ENCODE assay signal across 8 cellular contexts in the genomic region with DNA sequence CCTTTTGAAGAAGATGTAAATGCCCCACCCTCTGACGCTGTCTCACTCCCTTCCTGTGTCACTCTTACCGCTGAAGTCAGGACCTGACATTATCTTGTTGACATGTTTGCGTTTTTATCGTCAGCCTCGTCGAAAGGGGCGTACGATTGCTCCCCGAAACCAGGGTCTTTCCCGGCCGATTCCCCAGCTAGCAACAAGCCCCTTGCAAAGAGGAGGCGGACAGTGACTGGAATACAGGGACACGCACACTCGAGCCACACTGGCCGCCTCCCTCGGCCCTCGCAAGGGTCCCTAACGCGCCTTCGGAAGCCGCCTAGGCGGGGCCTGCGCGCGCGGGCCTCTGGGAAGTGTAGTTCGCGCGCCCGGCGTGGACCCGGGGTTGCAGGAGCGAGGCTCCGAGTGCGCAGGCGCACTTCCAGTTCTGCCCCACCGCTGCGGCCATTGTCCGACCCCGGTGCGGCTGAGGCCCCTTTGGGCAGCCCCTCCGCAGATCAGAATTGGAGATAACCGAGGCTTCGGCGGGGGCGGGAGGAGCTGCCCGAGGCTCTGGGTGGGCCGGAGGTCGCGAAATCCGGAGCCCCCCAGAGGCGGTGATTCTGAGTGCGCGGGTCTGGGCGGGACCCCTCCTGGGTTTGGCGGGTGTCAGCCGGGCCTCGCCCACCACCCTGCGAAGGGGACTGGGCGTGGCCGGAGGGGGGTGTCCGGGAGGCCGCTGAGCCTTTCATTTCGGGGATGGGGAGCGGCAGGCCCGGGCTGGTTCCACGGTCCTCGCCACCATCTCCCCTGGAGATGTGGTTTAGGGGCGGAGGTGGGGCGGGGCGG. TPM values are rescaled to one million over a fixed set of nuclear protein-coding genes. Genes with fewer than 3 reads are reported as not detected.
A peak's percentile ranks its signal among the peaks of the same experiment; 100 is the strongest.
DNase-seq lines count a peak whose midpoint lies in the region; TF ChIP-seq lines count a peak whose summit lies in the region.

TSS of gene ZFP90 (plus strand) at position 412 of the 822 bp plus-strand sequence. CDS start 502 bp downstream, outside the sequence.

- peaks cover 23% of the 10 kb centered on the region for H3K36me3 Mint-ChIP-seq in endothelial cell (ENCODE audit: low read depth, unreplicated experiment)

- DNase-seq in CMK (ENCODE audit: low read depth) (peak; percentile 64), GM20000 (ENCODE audit: low spot score) (peak; percentile 98), HT-29 (ENCODE audit: low spot score) (peak; percentile 84), NOMO-1 treated with DMSO at 0.1 percent for 48 hours (lab: John Stamatoyannopoulos, UW; ENCODE audit: unreplicated experiment) (peak; percentile 84), endothelial cell (ENCODE audit: low spot score) (peak; percentile 94), midbrain (lab: John Stamatoyannopoulos, UW) (peak; percentile 93)
- DNase-seq in activated CD8-positive, alpha-beta memory T cell treated with anti-CD3 and anti-CD28 coated beads, Interleukin-2, amount 50 U/mL, for 1 hour (ENCODE audit: extremely low read depth), result peak; percentile 55
- peak; percentile 80 to 82 for DNase-seq in stimulated activated CD8-positive, alpha-beta memory T cell treated with anti-CD3 and anti-CD28 coated beads, Interleukin-15, amount 100 ng/mL, for 48 hours (ENCODE audit: low read depth in 2 of 2)

- peak within 1 kb of the TSS; percentile 92 for H3K27ac Mint-ChIP-seq in endothelial cell (ENCODE audit: unreplicated experiment)

- H3K27me3 Mint-ChIP-seq in endothelial cell (ENCODE audit: unreplicated experiment), result peaks cover 10% of the 10 kb centered on the region

- peak within 1 kb of the TSS; percentile 98 for H3K4me3 Mint-ChIP-seq in endothelial cell (ENCODE audit: unreplicated experiment)

- H3K9me3 Mint-ChIP-seq in endothelial cell (ENCODE audit: unreplicated experiment), result no peaks in the 10 kb centered on the region

- peaks cover 11% of the 10 kb centered on the region for H3K4me1 Mint-ChIP-seq in endothelial cell (ENCODE audit: unreplicated experiment)

- TF ChIP-seq CTCF in GM20000 (IDR thresholded peaks at IDR 0.05; ENCODE audit: extremely low read depth, missing control alignments) (no peak), endothelial cell (IDR thresholded peaks at IDR 0.05; ENCODE audit: unreplicated experiment) (no peak)

RNA-seq across cellular contexts. Expression of gene ZFP90, which starts in this region (rescaled TPM):
- 8.3 and 9.3 TPM in 2 replicates for total RNA-seq in HT-29 (2014; rRNA removed; shearing (Covaris generic))
- 35.6 TPM for total RNA-seq in endothelial cell (ENCODE audit: unreplicated experiment)

Comparison
In these comparisons a context has a peak if more than half of its experiments do, and no peak if none do; other contexts are left out.
1. Peak in every context shown above with its lines: DNase-seq.